Comparison of ENCODE assay signal across 16 cellular contexts in the genomic region with DNA sequence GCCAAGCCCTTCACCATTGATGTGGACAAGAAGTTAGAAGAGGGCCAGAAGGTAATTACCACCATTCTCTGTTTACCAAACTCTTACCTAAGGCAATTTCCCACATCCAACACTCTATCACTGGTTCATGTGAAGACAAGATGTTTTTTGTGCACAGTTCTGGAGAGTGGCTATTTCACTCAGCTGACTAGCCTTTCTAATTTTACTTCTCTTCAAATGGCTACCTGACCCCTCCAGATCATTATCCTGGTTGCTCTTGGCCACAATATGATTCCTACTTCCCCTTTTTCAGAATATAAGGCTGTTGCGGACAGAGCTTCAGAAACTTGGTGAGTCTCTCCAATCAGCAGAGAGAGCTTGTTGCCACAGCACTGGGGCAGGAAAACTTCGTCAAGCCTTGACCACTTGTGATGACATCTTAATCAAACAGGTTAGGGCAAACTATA. TPM values are rescaled to one million over a fixed set of nuclear protein-coding genes. Genes with fewer than 3 reads are reported as not detected.
A peak's percentile ranks its signal among the peaks of the same experiment; 100 is the strongest.
DNase-seq lines count a peak whose midpoint lies in the region; ATAC-seq lines count a peak whose summit lies in the region.
"Had no signal": no experiment of that assay in that cellular context is flagged by ENCODE, and none has a peak within 500 bp of the region (broad histone marks: within the 10 kb centered on the region; RNA-seq: fewer than 3 reads in every experiment).

No MANE protein-coding gene starts in this region.

- peaks cover 58% of the 10 kb centered on the region for H3K36me3 Mint-ChIP-seq in T-helper 1 cell treated with Interleukin-12 subunit alpha and Interleukin-12 subunit beta and Interleukin-4 antibody, amounts not matched to agents 30 μg/mL and 1 μg/mL, for 36 hours (ENCODE audit: low read depth)
- H3K36me3 Mint-ChIP-seq in naive thymus-derived CD8-positive, alpha-beta T cell, result peaks cover 0 to 51% (median 9%) of the 10 kb centered on the region in 3 donors

- peak overlapping the region; percentile 8 for H3K27ac Mint-ChIP-seq in T-helper 1 cell treated with Interleukin-12 subunit alpha and Interleukin-12 subunit beta and Interleukin-4 antibody, amounts not matched to agents 30 μg/mL and 1 μg/mL, for 36 hours
- peak overlapping the region in 6 of 10 donors; percentile 3 to 61 (median 44) for H3K27ac Mint-ChIP-seq in naive thymus-derived CD8-positive, alpha-beta T cell
- H3K27ac Mint-ChIP-seq: endodermal cell; stimulated activated effector memory CD8-positive, alpha-beta T cell treated with anti-CD3 and anti-CD28 coated beads, Interleukin-12 subunit alpha, Interleukin-12 subunit beta, amount 100 ng/mL, for 72 hours had no signal

- ATAC-seq in HG03025 (IDR thresholded peaks at IDR 0.05; ENCODE audit: low FRiP score, unreplicated experiment), result peak; percentile 45
- no peak for ATAC-seq in naive thymus-derived CD8-positive, alpha-beta T cell
- ATAC-seq in GM18867 (IDR thresholded peaks at IDR 0.05; ENCODE audit: unreplicated experiment), result no peak
- no peak for ATAC-seq in GM19452 (IDR thresholded peaks at IDR 0.05; ENCODE audit: unreplicated experiment)
- ATAC-seq: foreskin keratinocyte; stimulated activated effector memory CD8-positive, alpha-beta T cell treated with anti-CD3 and anti-CD28 coated beads, Interleukin-12 subunit alpha, Interleukin-12 subunit beta, amount 100 ng/mL, for 72 hours had no signal

- H3K4me3 Mint-ChIP-seq in T-helper 1 cell treated with Interleukin-12 subunit alpha and Interleukin-12 subunit beta and Interleukin-4 antibody, amounts not matched to agents 30 μg/mL and 1 μg/mL, for 36 hours, result no peak overlapping the region
- H3K4me3 Mint-ChIP-seq in naive thymus-derived CD8-positive, alpha-beta T cell, result no peak overlapping the region
- H3K4me3 Mint-ChIP-seq: central memory CD8-positive, alpha-beta T cell; endodermal cell; stimulated activated effector memory CD8-positive, alpha-beta T cell treated with anti-CD3 and anti-CD28 coated beads, Interleukin-12 subunit alpha, Interleukin-12 subunit beta, amount 100 ng/mL, for 72 hours had no signal

- POLR2A ChIA-PET in naive thymus-derived CD8-positive, alpha-beta T cell (lab: Charles Lee), result interaction anchor here (1.4 kb wide), 1 partner anchor 15 kb away, joined by 3 read pairs; no protein-coding TSS in a partner anchor

- H3K9me3 Mint-ChIP-seq in T-helper 1 cell treated with Interleukin-12 subunit alpha and Interleukin-12 subunit beta and Interleukin-4 antibody, amounts not matched to agents 30 μg/mL and 1 μg/mL, for 36 hours, result no peaks in the 10 kb centered on the region
- no peaks in the 10 kb centered on the region for H3K9me3 Mint-ChIP-seq in naive thymus-derived CD8-positive, alpha-beta T cell
- H3K9me3 Mint-ChIP-seq: central memory CD8-positive, alpha-beta T cell; endodermal cell; stimulated activated effector memory CD8-positive, alpha-beta T cell treated with anti-CD3 and anti-CD28 coated beads, Interleukin-12 subunit alpha, Interleukin-12 subunit beta, amount 100 ng/mL, for 72 hours had no signal

- peaks cover 3% of the 10 kb centered on the region for H3K4me1 Mint-ChIP-seq in T-helper 1 cell treated with Interleukin-12 subunit alpha and Interleukin-12 subunit beta and Interleukin-4 antibody, amounts not matched to agents 30 μg/mL and 1 μg/mL, for 36 hours (ENCODE audit: low read depth)
- H3K4me1 Mint-ChIP-seq in naive thymus-derived CD8-positive, alpha-beta T cell, result no peaks in the 10 kb centered on the region
- H3K4me1 Mint-ChIP-seq: central memory CD8-positive, alpha-beta T cell; endodermal cell; stimulated activated effector memory CD8-positive, alpha-beta T cell treated with anti-CD3 and anti-CD28 coated beads, Interleukin-12 subunit alpha, Interleukin-12 subunit beta, amount 100 ng/mL, for 72 hours had no signal

- H3K27me3 Mint-ChIP-seq in T-helper 1 cell treated with Interleukin-12 subunit alpha and Interleukin-12 subunit beta and Interleukin-4 antibody, amounts not matched to agents 30 μg/mL and 1 μg/mL, for 36 hours (ENCODE audit: low read depth), result no peaks in the 10 kb centered on the region
- H3K27me3 Mint-ChIP-seq in naive thymus-derived CD8-positive, alpha-beta T cell, result no peaks in the 10 kb centered on the region
- H3K27me3 Mint-ChIP-seq: central memory CD8-positive, alpha-beta T cell had no signal

- DNase-seq in T-helper 1 cell, result no peak
- DNase-seq in SKM-1 (lab: John Stamatoyannopoulos, UW; ENCODE audit: unreplicated experiment), result peak; percentile 89
- DNase-seq in naive thymus-derived CD8-positive, alpha-beta T cell, result no peak
- no peak for DNase-seq in HuH-7.5 (ENCODE audit: low spot score)
- DNase-seq: 8988T; endodermal cell; foreskin keratinocyte; midbrain; NK-92 treated with Interleukin-12 subunit alpha and Interleukin-12 subunit beta, amount 100 ng/mL, for 24 hours had no signal

RNA-seq across cellular contexts. Expression of a gene that starts 7.1 kb away (rescaled TPM):
- not detected for total RNA-seq in naive thymus-derived CD8-positive, alpha-beta T cell
- not detected for polyA plus RNA-seq in naive thymus-derived CD8-positive, alpha-beta T cell

RNA-seq across cellular contexts. Expression of a gene that starts 7.6 kb away (rescaled TPM):
- total RNA-seq in naive thymus-derived CD8-positive, alpha-beta T cell, result 10 to 100 TPM; 76.1 to 77.4 TPM
- polyA plus RNA-seq in naive thymus-derived CD8-positive, alpha-beta T cell, result 10 to 100 TPM; 24.0 to 37.7 (median 31.8) TPM

RNA-seq across cellular contexts. Expression of a gene that starts 27.1 kb away (rescaled TPM):
- 10 to 100 TPM; 26.3 to 29.3 TPM for total RNA-seq in naive thymus-derived CD8-positive, alpha-beta T cell
- polyA plus RNA-seq in naive thymus-derived CD8-positive, alpha-beta T cell, result 10 to 100 TPM; 13.7 to 24.7 (median 17.2) TPM

RNA-seq across cellular contexts. Expression of a gene that starts 46.8 kb away (rescaled TPM):
- total RNA-seq in naive thymus-derived CD8-positive, alpha-beta T cell, result not detected
- not detected for polyA plus RNA-seq in naive thymus-derived CD8-positive, alpha-beta T cell
- total RNA-seq: G401 had no signal
